Comparison of ENCODE assay signal across 15 cellular contexts in the genomic region with DNA sequence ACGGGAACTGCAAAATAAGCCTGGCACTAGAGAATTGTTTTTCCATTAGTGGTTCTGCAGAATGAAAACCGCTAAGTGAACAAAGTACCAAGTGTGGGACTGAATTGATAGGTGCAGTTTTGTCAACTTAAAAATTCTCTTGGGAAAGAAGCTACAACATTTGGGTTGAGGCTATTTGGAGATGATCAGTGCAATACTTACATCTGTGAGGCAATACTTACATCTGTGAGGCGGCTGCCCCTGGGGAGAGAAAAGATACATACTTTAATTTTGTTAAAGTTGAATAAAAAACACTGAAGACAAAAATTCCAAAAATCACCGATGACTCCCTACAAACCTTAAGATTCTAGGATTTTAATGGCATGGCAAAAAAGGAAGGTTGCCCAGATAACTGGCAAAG. TPM values are rescaled to one million over a fixed set of nuclear protein-coding genes. Genes with fewer than 3 reads are reported as not detected.
A peak's percentile ranks its signal among the peaks of the same experiment; 100 is the strongest.
DNase-seq lines count a peak whose midpoint lies in the region; ATAC-seq and TF ChIP-seq lines count a peak whose summit lies in the region.
"Had no signal": no experiment of that assay in that cellular context is flagged by ENCODE, and none has a peak within 500 bp of the region (broad histone marks: within the 10 kb centered on the region; RNA-seq: fewer than 3 reads in every experiment).

No MANE protein-coding gene starts in this region.

- peak overlapping the region; percentile 48; the same call in 1 of the 2 replicates for H3K9ac ChIP-seq in BLaER1
- H3K9ac ChIP-seq: KMS-11 had no signal

- peaks cover 47% of the 10 kb centered on the region for H4K20me1 ChIP-seq in BLaER1

- no peak for DNase-seq in HFFc6
- DNase-seq in dorsolateral prefrontal cortex = no peak
- DNase-seq in neural crest cell (ENCODE audit: low read depth, low spot score) = no peak
- DNase-seq in NCI-H748 treated with DMSO at 0.1 percent for 48 hours (lab: John Stamatoyannopoulos, UW) = no peak
- no peak for DNase-seq in posterior vena cava (ENCODE audit: low spot score)
- no peak for DNase-seq in stimulated activated naive CD4-positive, alpha-beta T cell (lab: John Stamatoyannopoulos, UW)
- DNase-seq: effector memory CD4-positive, alpha-beta T cell; NCI-H2107 had no signal

- intact Hi-C loops in dorsolateral prefrontal cortex (cut with DNase I) (loop anchor here (5.0 kb wide), 1 partner anchor 35 kb away; a partner anchor contains a TSS), posterior vena cava (cut with DNase I) (no loop called here)

- no peaks in the 10 kb centered on the region for H3K27me3 Mint-ChIP-seq in HFFc6 (ENCODE audit: insufficient read depth)
- no peaks in the 10 kb centered on the region for H3K27me3 Mint-ChIP-seq in neural crest cell (ENCODE audit: low read depth)

- no peak overlapping the region for H3K27ac ChIP-seq in BLaER1
- peak overlapping the region in 55 of 59 donors; percentile 45 to 97 (median 88) for H3K27ac ChIP-seq in dorsolateral prefrontal cortex
- H3K27ac ChIP-seq: KMS-11 had no signal

- ATAC-seq in HG02623 (IDR thresholded peaks at IDR 0.05; ENCODE audit: unreplicated experiment) = no peak

- no peak overlapping the region for H3K4me3 ChIP-seq in BLaER1
- H3K4me3 ChIP-seq in dorsolateral prefrontal cortex = peak overlapping the region in 8 of 59 donors; percentile 53 to 73 (median 62)
- H3K4me3 ChIP-seq: lung had no signal

- H3K36me3 ChIP-seq in BLaER1 = peaks cover 20% of the 10 kb centered on the region; the same call in 1 of the 2 replicates

- H3K36me3 Mint-ChIP-seq in HFFc6 (ENCODE audit: low read depth) (no peaks in the 10 kb centered on the region), neural crest cell (ENCODE audit: low read depth) (no peaks in the 10 kb centered on the region)

- no peaks in the 10 kb centered on the region for H3K27me3 ChIP-seq in BLaER1
- H3K27me3 ChIP-seq in dorsolateral prefrontal cortex = no peaks in the 10 kb centered on the region

- H3K27ac Mint-ChIP-seq in HFFc6 (peak overlapping the region; percentile 73), neural crest cell (ENCODE audit: unreplicated experiment) (no peak overlapping the region)

- TF ChIP-seq CTCF in HFFc6 (IDR thresholded peaks at IDR 0.05) = no peak
- no peak for TF ChIP-seq CTCF in dorsolateral prefrontal cortex (IDR thresholded peaks at IDR 0.05 in 54 of 56, conservative IDR thresholded peaks at IDR 0.05 in 2 of 56; ENCODE audit: low read depth in 1 of 56, partially characterized antibody in 56 of 56)
- no peak for TF ChIP-seq CTCF in neural crest cell (conservative IDR thresholded peaks at IDR 0.05)

- H3K4me2 ChIP-seq in BLaER1 = peak overlapping the region; percentile 96

- H3K9me3 ChIP-seq in BLaER1 = no peaks in the 10 kb centered on the region

- peaks cover 26% of the 10 kb centered on the region for H3K4me1 Mint-ChIP-seq in HFFc6 (ENCODE audit: low read depth)
- peaks cover 30% of the 10 kb centered on the region for H3K4me1 Mint-ChIP-seq in neural crest cell

- H3K4me3 Mint-ChIP-seq in HFFc6 (no peak overlapping the region; the same call in 1 of the 2 replicates), neural crest cell (peak overlapping the region; percentile 71)

- H3K9me3 Mint-ChIP-seq in HFFc6 = no peaks in the 10 kb centered on the region
- H3K9me3 Mint-ChIP-seq in neural crest cell = no peaks in the 10 kb centered on the region

- H3K4me1 ChIP-seq in BLaER1 = peaks cover 62% of the 10 kb centered on the region

RNA-seq across cellular contexts. Expression of a gene that starts 1.8 kb away (rescaled TPM):
- total RNA-seq in HFFc6 (2021; fragmentation: NEBNext Ultra II Directional; extraction: Animal tissue kit (Norgen Biotek cat#: 25700)) = 10 to 100 TPM in 3 of 6 experiments, 1 to 10 TPM in 3; 7.5 to 13.0 (median 9.7) TPM
- total RNA-seq in dorsolateral prefrontal cortex (10 to 100 TPM; 23.3 to 59.4 (median 39.0) TPM), neural crest cell (23.9 and 24.6 TPM in 2 replicates), posterior vena cava (10 to 100 TPM; 18.1 to 18.8 TPM)

RNA-seq across cellular contexts. Expression of a gene that starts 16.0 kb away (rescaled TPM):
- under 1 TPM in 4 of 6 experiments, not detected in 2; 0.09 to 0.31 (median 0.20) TPM for total RNA-seq in HFFc6 (2021; fragmentation: NEBNext Ultra II Directional; extraction: Animal tissue kit (Norgen Biotek cat#: 25700))
- total RNA-seq in dorsolateral prefrontal cortex (10 to 100 TPM; 29.8 to 83.7 (median 54.3) TPM), neural crest cell (not detected in 2 replicates), posterior vena cava (10 to 100 TPM in 1 of 2 donors, 1 to 10 TPM in 1; 7.7 to 11.3 TPM)

RNA-seq across cellular contexts. Expression of a gene that starts 37.6 kb away (rescaled TPM):
- total RNA-seq in HFFc6 (2021; fragmentation: NEBNext Ultra II Directional; extraction: Animal tissue kit (Norgen Biotek cat#: 25700)) = 100 to 1,000 TPM; 100 to 123 (median 107) TPM
- total RNA-seq in dorsolateral prefrontal cortex (100 to 1,000 TPM; 102 to 205 (median 156) TPM), neural crest cell (94.7 and 96.1 TPM in 2 replicates), posterior vena cava (10 to 100 TPM; 74.1 to 91.3 TPM)

RNA-seq across cellular contexts. Expression of a gene that starts 51.8 kb away (rescaled TPM):
- under 1 TPM in 2 of 6 experiments, not detected in 4; 0.05 to 0.12 TPM for total RNA-seq in HFFc6 (2021; fragmentation: NEBNext Ultra II Directional; extraction: Animal tissue kit (Norgen Biotek cat#: 25700))
- total RNA-seq in dorsolateral prefrontal cortex = 1 to 10 TPM in 112 of 120 experiments, under 1 TPM in 8; 0.62 to 5.4 (median 2.0) TPM
- not detected in 2 replicates for total RNA-seq in neural crest cell
- not detected for total RNA-seq in posterior vena cava
- total RNA-seq: activated CD8-positive, alpha-beta memory T cell treated with anti-CD3 and anti-CD28 coated beads for 36 hours; renal cortical epithelial cell; subcutaneous adipose tissue had no signal

Comparison
In these comparisons a context has a peak if more than half of its experiments do, and no peak if none do; other contexts are left out.
1. intact Hi-C loops: an anchor here in dorsolateral prefrontal cortex (5.0 kb wide); none called in posterior vena cava.